1 cellular context compared by ENCODE assay signal in the genomic region with DNA sequence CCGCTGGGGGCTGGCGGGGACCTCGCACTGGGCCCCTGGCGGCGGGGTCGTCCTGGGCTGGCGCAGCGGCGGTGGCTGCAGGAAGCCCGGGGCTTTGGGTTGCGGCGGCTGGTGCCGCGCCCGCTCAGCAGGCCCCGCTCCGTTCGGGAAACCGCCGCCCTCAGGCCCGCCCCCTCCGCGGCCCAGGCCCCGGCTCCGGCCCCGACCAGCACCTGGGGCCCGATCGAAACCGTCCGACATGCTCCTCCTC.
A peak's percentile ranks its signal among the peaks of the same experiment; 100 is the strongest.
TF ChIP-seq lines count a peak whose summit lies in the region.
"Not testable (repeated sequence)": the region's sequence is repeated elsewhere in the genome, so short reads cannot be mapped to it uniquely, and the experiment has no call there.

No MANE protein-coding gene starts in this region.

TF ChIP-seq in HepG2, 621 proteins besides CTCF, POLR2A, EP300 and RAD21:
- TF ChIP-seq ZFY (CRISPR knock-in tag; IDR thresholded peaks at IDR 0.05) (peak; percentile 95), KAT8 (CRISPR knock-in tag; IDR thresholded peaks at IDR 0.05) (0 out of 2 replicates have a peak, but pooled peaks have one; percentile 40), SP5 (CRISPR knock-in tag; IDR thresholded peaks at IDR 0.05; ENCODE audit: borderline replicate concordance, low read depth) (0 out of 2 replicates have a peak, but pooled peaks have one; percentile 12), ZBTB20 (CRISPR knock-in tag; IDR thresholded peaks at IDR 0.05; ENCODE audit: borderline replicate concordance, low read depth) (0 out of 2 replicates have a peak, but pooled peaks have one; percentile 4), ZNF616 (CRISPR knock-in tag; IDR thresholded peaks at IDR 0.05; ENCODE audit: low read depth) (0 out of 2 replicates have a peak, but pooled peaks have one; percentile 52), ZNF30 (CRISPR knock-in tag; IDR thresholded peaks at IDR 0.05) (peak; percentile 3; the same call in 1 of the 2 replicates), ZFX (CRISPR knock-in tag; IDR thresholded peaks at IDR 0.05; ENCODE audit: low read depth) (peak; percentile 95; the same call in 1 of the 2 replicates), ZNF567 (CRISPR knock-in tag; IDR thresholded peaks at IDR 0.05; ENCODE audit: borderline replicate concordance) (0 out of 2 replicates have a peak, but pooled peaks have one; percentile 24), PAX8 (CRISPR knock-in tag; IDR thresholded peaks at IDR 0.05; ENCODE audit: borderline replicate concordance) (peak; percentile 28; the same call in 1 of the 2 replicates), SPEN (CRISPR knock-in tag; IDR thresholded peaks at IDR 0.05; ENCODE audit: low read depth) (peak; percentile 68; the same call in 1 of the 2 replicates), TCF12 (CRISPR knock-in tag; IDR thresholded peaks at IDR 0.05) (0 out of 2 replicates have a peak, but pooled peaks have one; percentile 7), KDM2A (CRISPR knock-in tag; IDR thresholded peaks at IDR 0.05; ENCODE audit: borderline replicate concordance, low read depth) (peak; percentile 54), E2F1 (CRISPR knock-in tag; IDR thresholded peaks at IDR 0.05) (0 out of 2 replicates have a peak, but pooled peaks have one; percentile 16), FLYWCH1 (CRISPR knock-in tag; IDR thresholded peaks at IDR 0.05) (0 out of 2 replicates have a peak, but pooled peaks have one; percentile 20), ZBTB3 (CRISPR knock-in tag; IDR thresholded peaks at IDR 0.05; ENCODE audit: borderline replicate concordance, low read depth) (0 out of 2 replicates have a peak, but pooled peaks have one; percentile 3), KMT2A (CRISPR knock-in tag; IDR thresholded peaks at IDR 0.05) (peak; percentile 48; the same call in 1 of the 2 replicates), ARNTL (CRISPR knock-in tag; IDR thresholded peaks at IDR 0.05) (peak; percentile 5; the same call in 1 of the 2 replicates), BRF2 (CRISPR knock-in tag; IDR thresholded peaks at IDR 0.05) (peak; percentile 49; the same call in 1 of the 2 replicates), DR1 (CRISPR knock-in tag; IDR thresholded peaks at IDR 0.05) (peak; percentile 23; the same call in 1 of the 2 replicates)
- TF ChIP-seq TCF12 (IDR thresholded peaks at IDR 0.05): not testable (repeated sequence)
- TF ChIP-seq, protein P1, sequence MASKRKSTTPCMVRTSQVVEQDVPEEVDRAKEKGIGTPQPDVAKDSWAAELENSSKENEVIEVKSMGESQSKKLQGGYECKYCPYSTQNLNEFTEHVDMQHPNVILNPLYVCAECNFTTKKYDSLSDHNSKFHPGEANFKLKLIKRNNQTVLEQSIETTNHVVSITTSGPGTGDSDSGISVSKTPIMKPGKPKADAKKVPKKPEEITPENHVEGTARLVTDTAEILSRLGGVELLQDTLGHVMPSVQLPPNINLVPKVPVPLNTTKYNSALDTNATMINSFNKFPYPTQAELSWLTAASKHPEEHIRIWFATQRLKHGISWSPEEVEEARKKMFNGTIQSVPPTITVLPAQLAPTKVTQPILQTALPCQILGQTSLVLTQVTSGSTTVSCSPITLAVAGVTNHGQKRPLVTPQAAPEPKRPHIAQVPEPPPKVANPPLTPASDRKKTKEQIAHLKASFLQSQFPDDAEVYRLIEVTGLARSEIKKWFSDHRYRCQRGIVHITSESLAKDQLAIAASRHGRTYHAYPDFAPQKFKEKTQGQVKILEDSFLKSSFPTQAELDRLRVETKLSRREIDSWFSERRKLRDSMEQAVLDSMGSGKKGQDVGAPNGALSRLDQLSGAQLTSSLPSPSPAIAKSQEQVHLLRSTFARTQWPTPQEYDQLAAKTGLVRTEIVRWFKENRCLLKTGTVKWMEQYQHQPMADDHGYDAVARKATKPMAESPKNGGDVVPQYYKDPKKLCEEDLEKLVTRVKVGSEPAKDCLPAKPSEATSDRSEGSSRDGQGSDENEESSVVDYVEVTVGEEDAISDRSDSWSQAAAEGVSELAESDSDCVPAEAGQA (IDR thresholded peaks at IDR 0.05; ENCODE audit: low read depth): not testable (repeated sequence)
- TF ChIP-seq, protein P1 (CRISPR knock-in tag; IDR thresholded peaks at IDR 0.05; ENCODE audit: borderline replicate concordance): peak; percentile 21; the same call in 1 of the 2 replicates
TF ChIP-seq in HepG2: peak in this region for 20; not testable (repeated sequence) for 601.
